In the genomic region with DNA sequence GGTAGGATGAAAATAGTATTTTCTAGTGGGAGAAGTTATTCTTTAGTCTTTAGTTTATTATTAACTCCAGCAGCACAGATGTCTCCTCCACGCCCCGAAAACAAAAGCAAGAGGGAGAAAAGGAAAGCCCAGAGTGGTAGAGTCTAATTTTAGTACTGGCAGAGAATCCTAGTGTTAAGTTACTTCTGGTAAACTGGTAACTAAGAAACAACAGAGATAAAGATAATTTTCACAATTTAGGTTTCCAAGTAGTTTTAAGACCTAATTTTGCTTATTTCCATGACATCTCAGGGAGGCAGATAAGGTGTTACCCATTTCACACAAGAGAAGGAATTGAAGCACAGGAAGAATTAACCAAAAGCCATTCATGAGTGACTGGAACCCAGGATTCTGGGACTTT, we compare ENCODE assay signal across 10 cellular contexts. TPM values are rescaled to one million over a fixed set of nuclear protein-coding genes. Genes with fewer than 3 reads are reported as not detected.
DNase-seq lines count a peak whose midpoint lies in the region; ATAC-seq and TF ChIP-seq lines count a peak whose summit lies in the region.
"Had no signal": no experiment of that assay in that cellular context is flagged by ENCODE, and none has a peak within 500 bp of the region (broad histone marks: within the 10 kb centered on the region; RNA-seq: fewer than 3 reads in every experiment).

No MANE protein-coding gene starts in this region.

- TF ChIP-seq CTCF in GM23338 (conservative IDR thresholded peaks at IDR 0.05; ENCODE audit: low read depth in 2 of 2), result no peak

- peaks cover 11% of the 10 kb centered on the region for H3F3A ChIP-seq in GM23338 (replicated peaks; ENCODE audit: low read depth)

- no peak overlapping the region for H2AFZ ChIP-seq in GM23338

- DNase-seq in GM23338 (ENCODE audit: low spot score), result no peak
- no peak for DNase-seq in D341Med (ENCODE audit: low spot score)
- no peak for DNase-seq in activated CD4-positive, alpha-beta T cell treated with anti-CD3 and anti-CD28 coated beads for 48 hours
- DNase-seq in cerebellum (ENCODE audit: low spot score), result no peak
- DNase-seq: immature natural killer cell had no signal

- no peaks in the 10 kb centered on the region for H3K79me2 ChIP-seq in GM23338 (replicated peaks; ENCODE audit: insufficient read depth)

- 0 out of 2 replicates have a peak overlapping the region, but pooled peaks have one; percentile 44 for H3K4me2 ChIP-seq in GM23338

- no peaks in the 10 kb centered on the region for H3K9me2 ChIP-seq in GM23338 (ENCODE audit: insufficient read depth)

- peak overlapping the region; percentile 74; the same call in 1 of the 2 replicates for H3K27ac Mint-ChIP-seq in GM23338
- H3K27ac Mint-ChIP-seq: activated T-helper 2 cell treated with anti-CD3 and anti-CD28 coated beads, Interferon-gamma antibody, Interleukin-2, Interleukin-4, amounts not matched to agents 10 μg/mL and 5 μg/mL and 100 μg/mL, durations not matched to agents 14 hours and 24 hours and 36 hours; immature natural killer cell had no signal

- H3K27me3 Mint-ChIP-seq in GM23338 (ENCODE audit: insufficient read depth, low read depth, poor library complexity), result peaks cover 10% of the 10 kb centered on the region

- H3K27me3 ChIP-seq in GM23338 (ENCODE audit: insufficient read depth) (no peaks in the 10 kb centered on the region), iPS-20b (ENCODE audit: insufficient read depth, low read length) (no peaks in the 10 kb centered on the region), skeletal muscle tissue (ENCODE audit: control insufficient read depth in 3 of 3, insufficient read depth in 3 of 3, low read length in 3 of 3) (no peaks in the 10 kb centered on the region)

- no peak for ATAC-seq in GM23338
- ATAC-seq in GM18511 (IDR thresholded peaks at IDR 0.05; ENCODE audit: unreplicated experiment), result no peak

- peaks cover 6% of the 10 kb centered on the region for H3K4me1 ChIP-seq in GM23338 (ENCODE audit: insufficient read depth)
- peaks cover 18% of the 10 kb centered on the region; the same call in 1 of the 2 replicates for H3K4me1 ChIP-seq in iPS-20b (ENCODE audit: insufficient read depth, low read length)
- peaks cover 24 to 27% (median 25%) of the 10 kb centered on the region in 3 donors for H3K4me1 ChIP-seq in skeletal muscle tissue (ENCODE audit: control insufficient read depth in 3 of 3, insufficient read depth in 3 of 3, low read length in 3 of 3)

- H3K36me3 Mint-ChIP-seq in GM23338 (ENCODE audit: low read depth), result peaks cover 25% of the 10 kb centered on the region

- H3K4me1 Mint-ChIP-seq in GM23338, result peaks cover 18% of the 10 kb centered on the region
- H3K4me1 Mint-ChIP-seq: immature natural killer cell had no signal

- H3K4me3 Mint-ChIP-seq in GM23338, result no peak overlapping the region
- H3K4me3 Mint-ChIP-seq: immature natural killer cell had no signal

- no peak overlapping the region for H3K4me3 ChIP-seq in GM23338
- H3K4me3 ChIP-seq in iPS-20b (ENCODE audit: low read length), result no peak overlapping the region
- peak overlapping the region; percentile 4 to 57 (median 44) for H3K4me3 ChIP-seq in skeletal muscle tissue (ENCODE audit: low read length in 3 of 3)

- no peaks in the 10 kb centered on the region for H4K20me1 ChIP-seq in GM23338 (replicated peaks; ENCODE audit: insufficient read depth)

- H3K9ac ChIP-seq in iPS-20b (ENCODE audit: low read depth, low read length) (peak overlapping the region; percentile 59; the same call in 1 of the 2 replicates), skeletal muscle tissue (ENCODE audit: low read depth in 1 of 3, low read length in 3 of 3) (peak overlapping the region; percentile 30 to 73 (median 62))

- H3K36me3 ChIP-seq in GM23338 (ENCODE audit: insufficient read depth) (peaks cover 10% of the 10 kb centered on the region), iPS-20b (ENCODE audit: insufficient read depth, low read depth, low read length) (peaks cover 17% of the 10 kb centered on the region), skeletal muscle tissue (ENCODE audit: control insufficient read depth in 3 of 3, insufficient read depth in 3 of 3, low read length in 3 of 3) (peaks cover 5 to 7% (median 7%) of the 10 kb centered on the region in 3 donors)

- H3K9me3 ChIP-seq in iPS-20b (ENCODE audit: insufficient read depth, low read depth, low read length) (no peaks in the 10 kb centered on the region), skeletal muscle tissue (ENCODE audit: control insufficient read depth in 3 of 3, low read length in 3 of 3) (no peaks in the 10 kb centered on the region)

- H3K27ac ChIP-seq in GM23338 (ENCODE audit: low read depth) (peak overlapping the region; percentile 88), angular gyrus (ENCODE audit: low read depth, low read length) (peak overlapping the region; percentile 100), iPS-20b (ENCODE audit: low read length) (no peak overlapping the region), skeletal muscle tissue (ENCODE audit: low read depth, low read length) (peak overlapping the region; percentile 92)

- no peaks in the 10 kb centered on the region for H3K9me3 Mint-ChIP-seq in GM23338
- H3K9me3 Mint-ChIP-seq: activated T-helper 2 cell treated with anti-CD3 and anti-CD28 coated beads, Interferon-gamma antibody, Interleukin-2, Interleukin-4, amounts not matched to agents 10 μg/mL and 5 μg/mL and 100 μg/mL, durations not matched to agents 14 hours and 24 hours and 36 hours had no signal

TF ChIP-seq in GM23338, 12 proteins besides CTCF, POLR2A, EP300 and RAD21 (continues in another document):
- TF ChIP-seq CREB1 (CRISPR knock-in tag; IDR thresholded peaks at IDR 0.05; ENCODE audit: low read depth) (no peak), EZH2phosphoT487 (IDR thresholded peaks at IDR 0.05; ENCODE audit: unreplicated experiment) (no peak), ZNF331 (CRISPR knock-in tag; IDR thresholded peaks at IDR 0.05; ENCODE audit: low read depth) (no peak)
- TF ChIP-seq, protein P1, sequence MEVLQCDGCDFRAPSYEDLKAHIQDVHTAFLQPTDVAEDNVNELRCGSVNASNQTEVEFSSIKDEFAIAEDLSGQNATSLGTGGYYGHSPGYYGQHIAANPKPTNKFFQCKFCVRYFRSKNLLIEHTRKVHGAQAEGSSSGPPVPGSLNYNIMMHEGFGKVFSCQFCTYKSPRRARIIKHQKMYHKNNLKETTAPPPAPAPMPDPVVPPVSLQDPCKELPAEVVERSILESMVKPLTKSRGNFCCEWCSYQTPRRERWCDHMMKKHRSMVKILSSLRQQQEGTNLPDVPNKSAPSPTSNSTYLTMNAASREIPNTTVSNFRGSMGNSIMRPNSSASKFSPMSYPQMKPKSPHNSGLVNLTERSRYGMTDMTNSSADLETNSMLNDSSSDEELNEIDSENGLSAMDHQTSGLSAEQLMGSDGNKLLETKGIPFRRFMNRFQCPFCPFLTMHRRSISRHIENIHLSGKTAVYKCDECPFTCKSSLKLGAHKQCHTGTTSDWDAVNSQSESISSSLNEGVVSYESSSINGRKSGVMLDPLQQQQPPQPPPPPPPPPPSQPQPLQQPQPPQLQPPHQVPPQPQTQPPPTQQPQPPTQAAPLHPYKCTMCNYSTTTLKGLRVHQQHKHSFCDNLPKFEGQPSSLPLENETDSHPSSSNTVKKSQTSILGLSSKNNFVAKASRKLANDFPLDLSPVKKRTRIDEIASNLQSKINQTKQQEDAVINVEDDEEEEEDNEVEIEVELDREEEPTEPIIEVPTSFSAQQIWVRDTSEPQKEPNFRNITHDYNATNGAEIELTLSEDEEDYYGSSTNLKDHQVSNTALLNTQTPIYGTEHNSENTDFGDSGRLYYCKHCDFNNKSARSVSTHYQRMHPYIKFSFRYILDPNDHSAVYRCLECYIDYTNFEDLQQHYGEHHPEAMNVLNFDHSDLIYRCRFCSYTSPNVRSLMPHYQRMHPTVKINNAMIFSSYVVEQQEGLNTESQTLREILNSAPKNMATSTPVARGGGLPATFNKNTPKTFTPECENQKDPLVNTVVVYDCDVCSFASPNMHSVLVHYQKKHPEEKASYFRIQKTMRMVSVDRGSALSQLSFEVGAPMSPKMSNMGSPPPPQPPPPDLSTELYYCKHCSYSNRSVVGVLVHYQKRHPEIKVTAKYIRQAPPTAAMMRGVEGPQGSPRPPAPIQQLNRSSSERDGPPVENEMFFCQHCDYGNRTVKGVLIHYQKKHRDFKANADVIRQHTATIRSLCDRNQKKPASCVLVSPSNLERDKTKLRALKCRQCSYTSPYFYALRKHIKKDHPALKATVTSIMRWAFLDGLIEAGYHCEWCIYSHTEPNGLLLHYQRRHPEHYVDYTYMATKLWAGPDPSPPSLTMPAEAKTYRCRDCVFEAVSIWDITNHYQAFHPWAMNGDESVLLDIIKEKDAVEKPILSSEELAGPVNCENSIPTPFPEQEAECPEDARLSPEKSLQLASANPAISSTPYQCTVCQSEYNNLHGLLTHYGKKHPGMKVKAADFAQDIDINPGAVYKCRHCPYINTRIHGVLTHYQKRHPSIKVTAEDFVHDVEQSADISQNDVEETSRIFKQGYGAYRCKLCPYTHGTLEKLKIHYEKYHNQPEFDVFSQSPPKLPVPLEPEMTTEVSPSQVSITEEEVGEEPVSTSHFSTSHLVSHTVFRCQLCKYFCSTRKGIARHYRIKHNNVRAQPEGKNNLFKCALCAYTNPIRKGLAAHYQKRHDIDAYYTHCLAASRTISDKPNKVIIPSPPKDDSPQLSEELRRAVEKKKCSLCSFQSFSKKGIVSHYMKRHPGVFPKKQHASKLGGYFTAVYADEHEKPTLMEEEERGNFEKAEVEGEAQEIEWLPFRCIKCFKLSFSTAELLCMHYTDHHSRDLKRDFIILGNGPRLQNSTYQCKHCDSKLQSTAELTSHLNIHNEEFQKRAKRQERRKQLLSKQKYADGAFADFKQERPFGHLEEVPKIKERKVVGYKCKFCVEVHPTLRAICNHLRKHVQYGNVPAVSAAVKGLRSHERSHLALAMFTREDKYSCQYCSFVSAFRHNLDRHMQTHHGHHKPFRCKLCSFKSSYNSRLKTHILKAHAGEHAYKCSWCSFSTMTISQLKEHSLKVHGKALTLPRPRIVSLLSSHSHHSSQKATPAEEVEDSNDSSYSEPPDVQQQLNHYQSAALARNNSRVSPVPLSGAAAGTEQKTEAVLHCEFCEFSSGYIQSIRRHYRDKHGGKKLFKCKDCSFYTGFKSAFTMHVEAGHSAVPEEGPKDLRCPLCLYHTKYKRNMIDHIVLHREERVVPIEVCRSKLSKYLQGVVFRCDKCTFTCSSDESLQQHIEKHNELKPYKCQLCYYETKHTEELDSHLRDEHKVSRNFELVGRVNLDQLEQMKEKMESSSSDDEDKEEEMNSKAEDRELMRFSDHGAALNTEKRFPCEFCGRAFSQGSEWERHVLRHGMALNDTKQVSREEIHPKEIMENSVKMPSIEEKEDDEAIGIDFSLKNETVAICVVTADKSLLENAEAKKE (CRISPR knock-in tag; IDR thresholded peaks at IDR 0.05), result no peak

RNA-seq across cellular contexts. Expression of gene ATP5MC2, which starts 16.3 kb away (rescaled TPM):
- 362 and 393 TPM in 2 replicates for total RNA-seq in GM23338 (2014; rRNA removed; shearing (Covaris generic))
- 815 and 821 TPM in 2 replicates for polyA plus RNA-seq in GM23338 (2016; fragmentation: Nextera tagmentation; extraction: Ambion mirVana)
- total RNA-seq in skeletal muscle tissue (253 TPM), cerebellum (69.4 TPM)

RNA-seq across cellular contexts. Expression of gene ATF7, which starts 33.4 kb away (rescaled TPM):
- total RNA-seq in GM23338 (2014; rRNA removed; shearing (Covaris generic)), result 13.2 and 13.9 TPM in 2 replicates
- 16.3 and 16.6 TPM in 2 replicates for polyA plus RNA-seq in GM23338 (2016; fragmentation: Nextera tagmentation; extraction: Ambion mirVana)
- 26.6 TPM for total RNA-seq in skeletal muscle tissue
- 16.4 TPM for total RNA-seq in cerebellum

Comparison
In these comparisons a context has a peak if more than half of its experiments do, and no peak if none do; other contexts are left out.
1. H3K4me3 ChIP-seq: peak in skeletal muscle tissue (3 of 3); none in GM23338 (single experiment) and iPS-20b (single experiment).